10 cellular contexts compared by ENCODE assay signal in genomic region chr5:172870261-172870806, GRCh38. TPM values are rescaled to one million over a fixed set of nuclear protein-coding genes. Genes with fewer than 3 reads are reported as not detected.
DNase-seq lines count a peak whose midpoint lies in the region; ATAC-seq and TF ChIP-seq lines count a peak whose summit lies in the region.
"Had no signal": no experiment of that assay in that cellular context is flagged by ENCODE, and none has a peak within 500 bp of the region (broad histone marks: within the 10 kb centered on the region; RNA-seq: fewer than 3 reads in every experiment).

No MANE protein-coding gene starts in this region.

- H3K9me3 ChIP-seq in mammary epithelial cell (replicated peaks; ENCODE audit: insufficient read depth, low read length): no peaks in the 10 kb centered on the region
- no peaks in the 10 kb centered on the region for H3K9me3 ChIP-seq in suprapubic skin

- H3K27me3 ChIP-seq in mammary epithelial cell (ENCODE audit: insufficient read depth, low read length) (no peaks in the 10 kb centered on the region), suprapubic skin (no peaks in the 10 kb centered on the region)

- no peaks in the 10 kb centered on the region for H3K36me3 ChIP-seq in mammary epithelial cell (ENCODE audit: insufficient read depth, low read length)
- H3K36me3 ChIP-seq in suprapubic skin: no peaks in the 10 kb centered on the region

- intact Hi-C loops in mammary epithelial cell (cut with micrococcal nuclease): loop anchor here (1.0 to 2.0 kb wide), 5 partner anchors 16 to 105 kb away; partner anchors contain the start of genes DUSP1 and ERGIC1

- H3K27me3 Mint-ChIP-seq in activated naive CD8-positive, alpha-beta T cell treated with anti-CD3 and anti-CD28 coated beads for 36 hours: no peaks in the 10 kb centered on the region
- no peaks in the 10 kb centered on the region for H3K27me3 Mint-ChIP-seq in osteocyte (ENCODE audit: unreplicated experiment)
- H3K27me3 Mint-ChIP-seq: T-cell had no signal

- H3K4me3 ChIP-seq in mammary epithelial cell (replicated peaks in 1 of 3; ENCODE audit: insufficient read depth in 1 of 3, low read depth in 2 of 3, low read length in 3 of 3): no peak overlapping the region
- no peak overlapping the region for H3K4me3 ChIP-seq in suprapubic skin

- H3K27ac Mint-ChIP-seq in activated naive CD8-positive, alpha-beta T cell treated with anti-CD3 and anti-CD28 coated beads for 36 hours: no peak overlapping the region
- no peak overlapping the region for H3K27ac Mint-ChIP-seq in osteocyte (ENCODE audit: unreplicated experiment)
- H3K27ac Mint-ChIP-seq: T-cell had no signal

- peak overlapping the region; percentile 41 for H3K9ac ChIP-seq in mammary epithelial cell (ENCODE audit: insufficient read depth, low read length)

- WGBS in mammary epithelial cell (ENCODE audit: low coverage, missing lambda C conversion rate): 22% methylated on average over 8 of the region's 8 CpGs
- WGBS in suprapubic skin: 31% methylated on average over 8 of the region's 8 CpGs

- DNase-seq in HS-5 (ENCODE audit: low read depth) (peak; percentile 90), mammary epithelial cell (peak; percentile 93), kidney tubule cell (ENCODE audit: low spot score) (peak; percentile 97), suprapubic skin (ENCODE audit: low spot score in 2 of 2) (peak in 1 of 2 donors; percentile 81), osteocyte (ENCODE audit: extremely low spot score, unreplicated experiment) (no peak)
- no peak for DNase-seq in stimulated activated CD4-positive, alpha-beta T cell treated with anti-CD3 and anti-CD28 coated beads, Interleukin-12 subunit alpha, Interleukin-12 subunit beta, amount 100 ng/mL, for 4 hours
- DNase-seq in activated naive CD8-positive, alpha-beta T cell treated with anti-CD3 and anti-CD28 coated beads for 36 hours: no peak
- DNase-seq: T-cell had no signal

- peaks cover 22% of the 10 kb centered on the region for H3K4me1 Mint-ChIP-seq in activated naive CD8-positive, alpha-beta T cell treated with anti-CD3 and anti-CD28 coated beads for 36 hours
- H3K4me1 Mint-ChIP-seq in osteocyte (ENCODE audit: unreplicated experiment): peaks cover 20% of the 10 kb centered on the region

- H3K4me1 ChIP-seq in mammary epithelial cell (ENCODE audit: insufficient read depth, low read length) (peaks cover 58% of the 10 kb centered on the region), suprapubic skin (peaks cover 76% of the 10 kb centered on the region)

- peaks cover 21% of the 10 kb centered on the region for H3K79me2 ChIP-seq in mammary epithelial cell (ENCODE audit: insufficient read depth, low read length)

- no peaks in the 10 kb centered on the region for H4K20me1 ChIP-seq in mammary epithelial cell (ENCODE audit: insufficient read depth, low read length)

- H3K4me3 Mint-ChIP-seq in activated naive CD8-positive, alpha-beta T cell treated with anti-CD3 and anti-CD28 coated beads for 36 hours: no peak overlapping the region
- no peak overlapping the region for H3K4me3 Mint-ChIP-seq in osteocyte (ENCODE audit: unreplicated experiment)
- H3K4me3 Mint-ChIP-seq: T-cell had no signal

- H3K4me2 ChIP-seq in mammary epithelial cell (ENCODE audit: insufficient read depth, low read depth, low read length): peak overlapping the region; percentile 53

- H2AFZ ChIP-seq in mammary epithelial cell (ENCODE audit: low read depth, low read length): no peak overlapping the region

- CTCF ChIA-PET in mammary epithelial cell (lab: Charles Lee; ENCODE audit: low non-redundant PET): no interaction called here

- H3K9me3 Mint-ChIP-seq in activated naive CD8-positive, alpha-beta T cell treated with anti-CD3 and anti-CD28 coated beads for 36 hours: no peaks in the 10 kb centered on the region
- no peaks in the 10 kb centered on the region for H3K9me3 Mint-ChIP-seq in osteocyte (ENCODE audit: unreplicated experiment)
- H3K9me3 Mint-ChIP-seq: T-cell had no signal

- H3K27ac ChIP-seq in mammary epithelial cell (ENCODE audit: insufficient read depth, low read depth, low read length) (peak overlapping the region; percentile 86), suprapubic skin (peak overlapping the region; percentile 90)
- H3K27ac ChIP-seq: HL-60 had no signal

- BruUV-seq in mammary epithelial cell (replicated peaks; lab: Mats Ljungman, UMichigan): TSS peak; percentile 84

- no peak for TF ChIP-seq CTCF in mammary epithelial cell (conservative IDR thresholded peaks at IDR 0.05 in 1 of 2, IDR thresholded peaks at IDR 0.05 in 1 of 2; ENCODE audit: extremely low read depth in 1 of 2, insufficient read depth in 1 of 2, low read depth in 1 of 2, low read length in 2 of 2)
- TF ChIP-seq CTCF in suprapubic skin (IDR thresholded peaks at IDR 0.05): no peak
- no peak for TF ChIP-seq CTCF in osteocyte (IDR thresholded peaks at IDR 0.05)

- dilution Hi-C loops in mammary epithelial cell (cut with HindIII; ENCODE audit: low sequenced_read_pairs): no loop called here

- no peak for TF ChIP-seq POLR2A in suprapubic skin (IDR thresholded peaks at IDR 0.05)

- TF ChIP-seq EP300 in suprapubic skin (IDR thresholded peaks at IDR 0.05): no peak

- no peak for ATAC-seq in HG03025 (IDR thresholded peaks at IDR 0.05; ENCODE audit: low FRiP score, unreplicated experiment)
- ATAC-seq: T-cell had no signal

- in situ Hi-C loops in mammary epithelial cell (cut with MboI; ENCODE audit: low sequenced_read_pairs in 2 of 2): no loop called here

- H3K36me3 Mint-ChIP-seq in activated naive CD8-positive, alpha-beta T cell treated with anti-CD3 and anti-CD28 coated beads for 36 hours: no peaks in the 10 kb centered on the region
- H3K36me3 Mint-ChIP-seq in osteocyte (ENCODE audit: unreplicated experiment): no peaks in the 10 kb centered on the region
- H3K36me3 Mint-ChIP-seq: T-cell had no signal

RNA-seq across cellular contexts. Expression of gene ERGIC1, which starts 36.3 kb away (rescaled TPM):
- total RNA-seq in mammary epithelial cell: 10 to 100 TPM; 58.8 to 98.6 TPM
- 111 TPM for polyA plus RNA-seq in mammary epithelial cell
- polyA minus RNA-seq in mammary epithelial cell: 158 TPM
- 100 to 1,000 TPM in 1 of 4 donors, 10 to 100 TPM in 3; 81.2 to 106 (median 91.8) TPM for total RNA-seq in suprapubic skin
- 10 to 100 TPM; 45.9 to 46.9 TPM for total RNA-seq in activated naive CD8-positive, alpha-beta T cell treated with anti-CD3 and anti-CD28 coated beads for 36 hours
- total RNA-seq in osteocyte: 174 and 175 TPM in 2 replicates

Comparison
In these comparisons a context has a peak if more than half of its experiments do, and no peak if none do; other contexts are left out.
1. DNase-seq: peak in HS-5 (single experiment), mammary epithelial cell (single experiment) and kidney tubule cell (single experiment); none in stimulated activated CD4-positive, alpha-beta T cell treated with anti-CD3 and anti-CD28 coated beads, Interleukin-12 subunit alpha, Interleukin-12 subunit beta, amount 100 ng/mL, for 4 hours (single experiment), activated naive CD8-positive, alpha-beta T cell treated with anti-CD3 and anti-CD28 coated beads for 36 hours (single experiment) and osteocyte (single experiment).